In the genomic region with DNA sequence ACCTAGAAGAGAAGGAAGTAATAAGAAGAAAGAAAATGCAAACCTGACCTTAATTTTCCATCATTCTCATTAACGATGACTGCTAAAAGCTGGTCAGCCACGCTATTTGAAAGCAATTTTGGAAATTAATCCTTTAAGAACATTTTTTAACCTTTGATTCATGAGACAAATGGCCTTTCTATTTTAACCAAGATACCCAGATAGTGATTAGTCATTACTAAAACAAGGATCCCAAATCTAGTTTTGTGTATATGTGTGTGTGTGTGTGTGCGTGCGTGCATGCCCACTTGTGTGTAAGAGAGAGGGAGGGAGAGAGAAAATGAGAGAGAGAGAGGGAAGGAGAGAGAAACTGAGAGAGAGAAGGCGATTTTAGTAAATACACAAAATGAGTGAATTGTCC, we compare ENCODE assay signal across 25 cellular contexts.
"Had no signal": no experiment of that assay in that cellular context is flagged by ENCODE, and none has a peak within 500 bp of the region (broad histone marks: within the 10 kb centered on the region; RNA-seq: fewer than 3 reads in every experiment).

No MANE protein-coding gene starts in this region.

- H3K4me3 ChIP-seq: left lung, lower lobe of right lung, neural progenitor cell, right atrium auricular region, right lobe of liver, skin epidermis, tibial nerve, upper lobe of left lung, vagina had no signal

- H3K27me3 Mint-ChIP-seq: naive B cell; natural killer cell treated with Interleukin-12 subunit alpha and Interleukin-12 subunit beta and Interleukin-15 and Interleukin-18, amount 100 ng/mL, for 72 hours; stimulated activated naive CD8-positive, alpha-beta T cell treated with anti-CD3 and anti-CD28 coated beads, Interleukin-15, Interleukin-2, amounts not matched to agents 100 ng/mL and 50 ng/mL, for 24 hours had no signal

- DNase-seq: head of caudate nucleus; hippocampal formation; kidney; left colon; left lung; lower lobe of right lung; mammary epithelial cell; mesenchymal stem cell; naive B cell; occipital lobe; right lobe of liver; stimulated activated CD4-positive, alpha-beta T cell treated with anti-CD3 and anti-CD28 coated beads, Interleukin-4, amount 100 ng/mL, for 24 hours; stimulated activated naive CD4-positive, alpha-beta T cell; substantia nigra; upper lobe of left lung had no signal

- H3K27ac ChIP-seq: left lung, lower lobe of right lung, neural progenitor cell, neutrophil, right atrium auricular region, right lobe of liver, skin epidermis, tibial nerve, upper lobe of left lung, vagina had no signal

- H3K27ac Mint-ChIP-seq: natural killer cell treated with Interleukin-12 subunit alpha and Interleukin-12 subunit beta and Interleukin-15 and Interleukin-18, amount 100 ng/mL, for 72 hours; neural progenitor cell; progenitor cell of endocrine pancreas; stimulated activated effector memory CD8-positive, alpha-beta T cell treated with anti-CD3 and anti-CD28 coated beads, Interleukin-12 subunit alpha, Interleukin-12 subunit beta, amount 100 ng/mL, for 72 hours; stimulated activated naive CD8-positive, alpha-beta T cell treated with anti-CD3 and anti-CD28 coated beads, Interleukin-15, Interleukin-2, amounts not matched to agents 100 ng/mL and 50 ng/mL, for 24 hours had no signal

- H3K9me3 Mint-ChIP-seq: naive B cell; neural progenitor cell; stimulated activated naive CD8-positive, alpha-beta T cell treated with anti-CD3 and anti-CD28 coated beads, Interleukin-15, Interleukin-2, amounts not matched to agents 100 ng/mL and 50 ng/mL, for 24 hours had no signal

- H3K4me1 ChIP-seq: left lung, lower lobe of right lung, right atrium auricular region, right lobe of liver, tibial nerve, upper lobe of left lung, vagina had no signal

- H3K27me3 ChIP-seq: left lung, neural progenitor cell, neutrophil, right atrium auricular region, right lobe of liver, tibial nerve, upper lobe of left lung, vagina had no signal

- ATAC-seq: left colon; left lung; lower lobe of right lung; natural killer cell treated with Interleukin-12 subunit alpha and Interleukin-12 subunit beta and Interleukin-15 and Interleukin-18, amount 100 ng/mL, for 72 hours; right lobe of liver; stimulated activated effector memory CD8-positive, alpha-beta T cell treated with anti-CD3 and anti-CD28 coated beads, Interleukin-12 subunit alpha, Interleukin-12 subunit beta, amount 100 ng/mL, for 72 hours had no signal

- H2AFZ ChIP-seq: neural progenitor cell had no signal

- H3K4me1 Mint-ChIP-seq: stimulated activated effector memory CD8-positive, alpha-beta T cell treated with anti-CD3 and anti-CD28 coated beads, Interleukin-12 subunit alpha, Interleukin-12 subunit beta, amount 100 ng/mL, for 72 hours had no signal

- H3K4me2 ChIP-seq: neural progenitor cell had no signal

- H3K4me3 Mint-ChIP-seq: naive B cell; natural killer cell treated with Interleukin-12 subunit alpha and Interleukin-12 subunit beta and Interleukin-15 and Interleukin-18, amount 100 ng/mL, for 72 hours; neural progenitor cell; stimulated activated effector memory CD8-positive, alpha-beta T cell treated with anti-CD3 and anti-CD28 coated beads, Interleukin-12 subunit alpha, Interleukin-12 subunit beta, amount 100 ng/mL, for 72 hours; stimulated activated naive CD8-positive, alpha-beta T cell treated with anti-CD3 and anti-CD28 coated beads, Interleukin-15, Interleukin-2, amounts not matched to agents 100 ng/mL and 50 ng/mL, for 24 hours had no signal

- H3K9ac ChIP-seq: neural progenitor cell had no signal

- H3K36me3 ChIP-seq: left lung, lower lobe of right lung, neural progenitor cell, neutrophil, right atrium auricular region, right lobe of liver, tibial nerve, upper lobe of left lung, vagina had no signal

- H3K36me3 Mint-ChIP-seq: naive B cell; natural killer cell treated with Interleukin-12 subunit alpha and Interleukin-12 subunit beta and Interleukin-15 and Interleukin-18, amount 100 ng/mL, for 72 hours; neural progenitor cell; stimulated activated effector memory CD8-positive, alpha-beta T cell treated with anti-CD3 and anti-CD28 coated beads, Interleukin-12 subunit alpha, Interleukin-12 subunit beta, amount 100 ng/mL, for 72 hours had no signal

- H3K9me3 ChIP-seq: left lung, lower lobe of right lung, neutrophil, right atrium auricular region, right lobe of liver, tibial nerve, upper lobe of left lung, vagina had no signal

- FAIRE-seq: kidney had no signal
